Comparison of ENCODE assay signal across 8 cellular contexts in genomic region chr20:2508631-2509467, GRCh38. TPM values are rescaled to one million over a fixed set of nuclear protein-coding genes. Genes with fewer than 3 reads are reported as not detected.
DNase-seq lines count a peak whose midpoint lies in the region; TF ChIP-seq lines count a peak whose summit lies in the region.

ZNF343 (minus strand) TSS chr20:2508915; CDS start chr20:2493895, 15,020 bp downstream.

- WGBS in transverse colon (ENCODE audit: low coverage in 1 of 2), 2 donors: 2% methylated on average over 49 of the region's 53 CpGs; no CpG with 5 or more reads in 1 of the 2 donors

- no peaks in the 10 kb centered on the region for H3K36me3 ChIP-seq in cardiac muscle cell
- no peaks in the 10 kb centered on the region for H3K36me3 ChIP-seq in parathyroid adenoma (ENCODE audit: control insufficient read depth, insufficient read depth, low read length)
- no peaks in the 10 kb centered on the region for H3K36me3 ChIP-seq in transverse colon

- TF ChIP-seq CTCF in GM10266 (IDR thresholded peaks at IDR 0.05; ENCODE audit: control insufficient read depth, insufficient read depth, low read depth, missing control alignments) (no peak), HFFc6 (IDR thresholded peaks at IDR 0.05) (0 out of 2 replicates have a peak, but pooled peaks have one; percentile 13), cardiac muscle cell (IDR thresholded peaks at IDR 0.05; ENCODE audit: low read depth, low read length) (no peak), parathyroid adenoma (IDR thresholded peaks at IDR 0.05) (no peak), transverse colon (IDR thresholded peaks at IDR 0.05) (peak in 2 of 5 experiments; percentile 22 to 25)

- intact Hi-C loops in transverse colon (cut with DNase I; ENCODE audit: low total_unique reads): no loop called here

- H3K4me2 ChIP-seq in parathyroid adenoma (ENCODE audit: low read length): peak within 1 kb of the TSS; percentile 79

- H3K27me3 Mint-ChIP-seq in HFFc6 (ENCODE audit: insufficient read depth): no peaks in the 10 kb centered on the region
- peaks cover 15% of the 10 kb centered on the region for H3K27me3 Mint-ChIP-seq in activated naive CD8-positive, alpha-beta T cell treated with anti-CD3 and anti-CD28 coated beads for 36 hours

- peaks cover 15% of the 10 kb centered on the region for H3K79me2 ChIP-seq in parathyroid adenoma

- H2AFZ ChIP-seq in parathyroid adenoma: peak within 1 kb of the TSS; percentile 71

- TF ChIP-seq POLR2A in transverse colon (IDR thresholded peaks at IDR 0.05): peak; percentile 58

- peak within 1 kb of the TSS; percentile 77 for H3K9ac ChIP-seq in parathyroid adenoma

- TF ChIP-seq EP300 in transverse colon (IDR thresholded peaks at IDR 0.05; ENCODE audit: low read depth): no peak

- peak within 1 kb of the TSS; percentile 94 for H3K27ac Mint-ChIP-seq in HFFc6
- peak within 1 kb of the TSS; percentile 99 for H3K27ac Mint-ChIP-seq in activated naive CD8-positive, alpha-beta T cell treated with anti-CD3 and anti-CD28 coated beads for 36 hours

- H3K4me3 Mint-ChIP-seq in HFFc6: peak within 1 kb of the TSS; percentile 99
- peak within 1 kb of the TSS; percentile 100 for H3K4me3 Mint-ChIP-seq in activated naive CD8-positive, alpha-beta T cell treated with anti-CD3 and anti-CD28 coated beads for 36 hours

- peaks cover 6% of the 10 kb centered on the region for H3K4me1 ChIP-seq in cardiac muscle cell (ENCODE audit: low read depth)
- no peaks in the 10 kb centered on the region for H3K4me1 ChIP-seq in parathyroid adenoma
- H3K4me1 ChIP-seq in transverse colon: peaks cover 0 to 15% (median 11%) of the 10 kb centered on the region in 4 donors

- no peaks in the 10 kb centered on the region for H3K9me3 Mint-ChIP-seq in HFFc6
- no peaks in the 10 kb centered on the region for H3K9me3 Mint-ChIP-seq in activated naive CD8-positive, alpha-beta T cell treated with anti-CD3 and anti-CD28 coated beads for 36 hours

- peak within 1 kb of the TSS; percentile 76 for H3K4me3 ChIP-seq in cardiac muscle cell
- H3K4me3 ChIP-seq in parathyroid adenoma (ENCODE audit: low read depth, low read length): peak within 1 kb of the TSS; percentile 71
- peak within 1 kb of the TSS; percentile 64 to 80 (median 75) for H3K4me3 ChIP-seq in transverse colon

- peaks cover 11% of the 10 kb centered on the region for H3K4me1 Mint-ChIP-seq in HFFc6 (ENCODE audit: low read depth)
- peaks cover 11% of the 10 kb centered on the region for H3K4me1 Mint-ChIP-seq in activated naive CD8-positive, alpha-beta T cell treated with anti-CD3 and anti-CD28 coated beads for 36 hours

- peaks cover 35% of the 10 kb centered on the region for H3K27me3 ChIP-seq in cardiac muscle cell
- no peaks in the 10 kb centered on the region for H3K27me3 ChIP-seq in parathyroid adenoma (ENCODE audit: control insufficient read depth, insufficient read depth, low read length)
- H3K27me3 ChIP-seq in transverse colon: peaks cover 3% of the 10 kb centered on the region

- no peaks in the 10 kb centered on the region for H3K9me3 ChIP-seq in cardiac muscle cell (ENCODE audit: low read depth)
- H3K9me3 ChIP-seq in parathyroid adenoma (ENCODE audit: control insufficient read depth, low read length): no peaks in the 10 kb centered on the region
- H3K9me3 ChIP-seq in transverse colon: no peaks in the 10 kb centered on the region

- in situ Hi-C loops in transverse colon (cut with MboI; ENCODE audit: low pct_ligation_motif_present in 1 of 4, low pct_unique_long_range_greater_than_20kb in 1 of 4, low sequenced_read_pairs in 3 of 4): no loop called here

- H3K36me3 Mint-ChIP-seq in HFFc6 (ENCODE audit: low read depth): peaks cover 8% of the 10 kb centered on the region; the same call in 1 of the 2 replicates
- peaks cover 19% of the 10 kb centered on the region for H3K36me3 Mint-ChIP-seq in activated naive CD8-positive, alpha-beta T cell treated with anti-CD3 and anti-CD28 coated beads for 36 hours

- DNase-seq in GM10266 (ENCODE audit: extremely low spot score): peak; percentile 86
- peak; percentile 69 for DNase-seq in HFFc6
- peak; percentile 94 for DNase-seq in NAMALWA (ENCODE audit: low spot score)
- peak; percentile 38 for DNase-seq in SKM-1 treated with dmso at 0.1 percent for 144 hours (lab: John Stamatoyannopoulos, UW; ENCODE audit: unreplicated experiment)
- DNase-seq in activated naive CD8-positive, alpha-beta T cell treated with anti-CD3 and anti-CD28 coated beads for 36 hours: peak; percentile 80
- DNase-seq in cardiac muscle cell (ENCODE audit: low read depth in 1 of 2, low spot score in 1 of 2): peak; percentile 82 to 90
- DNase-seq in transverse colon: peak; percentile 83

- H3K27ac ChIP-seq in cardiac muscle cell (peak within 1 kb of the TSS; percentile 95), parathyroid adenoma (peak within 1 kb of the TSS; percentile 85), transverse colon (peak within 1 kb of the TSS; percentile 80 to 84 (median 82))

RNA-seq across cellular contexts. Expression of gene ZNF343, which starts in this region (rescaled TPM):
- 1 to 10 TPM; 6.4 to 9.4 (median 8.8) TPM for total RNA-seq in HFFc6 (2021; fragmentation: NEBNext Ultra II Directional; extraction: Animal tissue kit (Norgen Biotek cat#: 25700))
- 10 to 100 TPM in 1 of 2 experiments, 1 to 10 TPM in 1; 8.8 to 10.4 TPM for total RNA-seq in activated naive CD8-positive, alpha-beta T cell treated with anti-CD3 and anti-CD28 coated beads for 36 hours
- total RNA-seq in cardiac muscle cell (8.6 and 13.0 TPM in 2 replicates), transverse colon (1 to 10 TPM; 2.4 to 9.8 (median 6.1) TPM)
- 6.5 and 9.4 TPM in 2 replicates for polyA plus RNA-seq in cardiac muscle cell

Comparison
In these comparisons a context has a peak if more than half of its experiments do, and no peak if none do; other contexts are left out.
1. Peak in every context shown above with its lines: DNase-seq, H3K4me3 ChIP-seq and H3K27ac ChIP-seq.
2. DNase-seq: peak in every context shown above with its lines; median percentile 94 in NAMALWA; 86 in GM10266; 86 in cardiac muscle cell; 83 in transverse colon; 80 in activated naive CD8-positive, alpha-beta T cell treated with anti-CD3 and anti-CD28 coated beads for 36 hours; 69 in HFFc6; 38 in SKM-1 treated with dmso at 0.1 percent for 144 hours.